Comparison of ENCODE assay signal across 8 cellular contexts in genomic region chr11:65135633-65136145, GRCh38. TPM values are rescaled to one million over a fixed set of nuclear protein-coding genes. Genes with fewer than 3 reads are reported as not detected.
A peak's percentile ranks its signal among the peaks of the same experiment; 100 is the strongest.
DNase-seq lines count a peak whose midpoint lies in the region; ATAC-seq, FAIRE-seq and TF ChIP-seq lines count a peak whose summit lies in the region.

No MANE protein-coding gene starts in this region.

- H3K4me3 Mint-ChIP-seq in activated T-helper 17 cell treated with anti-CD3 and anti-CD28 coated beads, Interleukin-2, amount 50 U/mL, for 72 hours = peak overlapping the region; percentile 98
- H3K4me3 Mint-ChIP-seq in stimulated activated naive B cell treated with anti-CD40 and anti-IgM and Interleukin-4, amounts not matched to agents 10 μg/mL and 1 μg/mL and 100 μg/mL, for 72 hours = peak overlapping the region; percentile 98

- H3K36me3 Mint-ChIP-seq in activated T-helper 17 cell treated with anti-CD3 and anti-CD28 coated beads, Interleukin-2, amount 50 U/mL, for 72 hours (ENCODE audit: low read depth) = peaks cover 44% of the 10 kb centered on the region
- H3K36me3 Mint-ChIP-seq in stimulated activated naive B cell treated with anti-CD40 and anti-IgM and Interleukin-4, amounts not matched to agents 10 μg/mL and 1 μg/mL and 100 μg/mL, for 72 hours = peaks cover 32 to 41% of the 10 kb centered on the region in 2 donors

- H3K27me3 Mint-ChIP-seq in activated T-helper 17 cell treated with anti-CD3 and anti-CD28 coated beads, Interleukin-2, amount 50 U/mL, for 72 hours = no peaks in the 10 kb centered on the region
- H3K27me3 Mint-ChIP-seq in stimulated activated naive B cell treated with anti-CD40 and anti-IgM and Interleukin-4, amounts not matched to agents 10 μg/mL and 1 μg/mL and 100 μg/mL, for 72 hours = no peaks in the 10 kb centered on the region

- FAIRE-seq in GM12892 (lab: Jason Lieb, UNC) = no peak

- TF ChIP-seq POLR2A in GM12892 (IDR thresholded peaks at IDR 0.05; ENCODE audit: low read depth, low read length) = no peak

- DNase-seq in NCI-H146 treated with DMSO at 0.1 percent for 48 hours (lab: John Stamatoyannopoulos, UW; ENCODE audit: unreplicated experiment) = peak; percentile 17
- no peak for DNase-seq in NCI-H146 (lab: John Stamatoyannopoulos, UW)
- DNase-seq in stimulated activated naive B cell treated with anti-CD40 and anti-IgM and Interleukin-4, amounts not matched to agents 10 μg/mL and 1 μg/mL and 100 μg/mL, for 72 hours = no peak
- DNase-seq in DMS 273 (lab: John Stamatoyannopoulos, UW; ENCODE audit: unreplicated experiment) = no peak
- no peak for DNase-seq in GM12892 (ENCODE audit: insufficient read length)
- DNase-seq in cortex of kidney (lab: John Stamatoyannopoulos, UW) = no peak

- no peaks in the 10 kb centered on the region for H3K9me3 Mint-ChIP-seq in activated T-helper 17 cell treated with anti-CD3 and anti-CD28 coated beads, Interleukin-2, amount 50 U/mL, for 72 hours
- H3K9me3 Mint-ChIP-seq in stimulated activated naive B cell treated with anti-CD40 and anti-IgM and Interleukin-4, amounts not matched to agents 10 μg/mL and 1 μg/mL and 100 μg/mL, for 72 hours = no peaks in the 10 kb centered on the region

- peak overlapping the region; percentile 88 for H3K27ac ChIP-seq in iPS-18a (ENCODE audit: low read length)

- peaks cover 17% of the 10 kb centered on the region for H3K4me1 Mint-ChIP-seq in activated T-helper 17 cell treated with anti-CD3 and anti-CD28 coated beads, Interleukin-2, amount 50 U/mL, for 72 hours
- peaks cover 37 to 61% of the 10 kb centered on the region in 2 donors for H3K4me1 Mint-ChIP-seq in stimulated activated naive B cell treated with anti-CD40 and anti-IgM and Interleukin-4, amounts not matched to agents 10 μg/mL and 1 μg/mL and 100 μg/mL, for 72 hours

- peak overlapping the region; percentile 99 for H3K27ac Mint-ChIP-seq in activated T-helper 17 cell treated with anti-CD3 and anti-CD28 coated beads, Interleukin-2, amount 50 U/mL, for 72 hours
- peak overlapping the region; percentile 100 for H3K27ac Mint-ChIP-seq in stimulated activated naive B cell treated with anti-CD40 and anti-IgM and Interleukin-4, amounts not matched to agents 10 μg/mL and 1 μg/mL and 100 μg/mL, for 72 hours

- H3K9ac ChIP-seq in iPS-18a (ENCODE audit: low read length) = peak overlapping the region; percentile 90

- H3K4me1 ChIP-seq in iPS-18a (ENCODE audit: control insufficient read depth, low read depth, low read length) = peaks cover 4% of the 10 kb centered on the region

- peaks cover 13% of the 10 kb centered on the region for H3K36me3 ChIP-seq in iPS-18a (ENCODE audit: control insufficient read depth, low read depth, low read length)

- no peak for ATAC-seq in activated T-helper 17 cell treated with anti-CD3 and anti-CD28 coated beads, Interleukin-2, amount 50 U/mL, for 72 hours (replicated peaks)
- no peak for ATAC-seq in stimulated activated naive B cell treated with anti-CD40 and anti-IgM and Interleukin-4, amounts not matched to agents 10 μg/mL and 1 μg/mL and 100 μg/mL, for 72 hours (replicated peaks)

- no peaks in the 10 kb centered on the region for H3K9me3 ChIP-seq in iPS-18a (ENCODE audit: control insufficient read depth, low read depth, low read length)

- peak overlapping the region; percentile 91 for H3K4me3 ChIP-seq in iPS-18a (ENCODE audit: low read length)

- no peaks in the 10 kb centered on the region for H3K27me3 ChIP-seq in iPS-18a (ENCODE audit: control insufficient read depth, insufficient read depth, low read length)

RNA-seq across cellular contexts. Expression of gene SYVN1, which starts 1.4 kb away (rescaled TPM):
- 10 to 100 TPM; 28.9 to 30.8 TPM for total RNA-seq in activated T-helper 17 cell treated with anti-CD3 and anti-CD28 coated beads, Interleukin-2, amount 50 U/mL, for 72 hours
- 19.7 TPM for polyA plus RNA-seq in GM12892 (2012; ENCODE audit: missing spikeins)

RNA-seq across cellular contexts. Expression of gene MRPL49, which starts 13.6 kb away (rescaled TPM):
- 10 to 100 TPM; 61.7 to 87.7 TPM for total RNA-seq in activated T-helper 17 cell treated with anti-CD3 and anti-CD28 coated beads, Interleukin-2, amount 50 U/mL, for 72 hours
- 42.1 TPM for polyA plus RNA-seq in GM12892 (2012; ENCODE audit: missing spikeins)

RNA-seq across cellular contexts. Expression of gene FAU, which starts 13.8 kb away (rescaled TPM):
- 100 to 1,000 TPM; 929 to 948 TPM for total RNA-seq in activated T-helper 17 cell treated with anti-CD3 and anti-CD28 coated beads, Interleukin-2, amount 50 U/mL, for 72 hours
- 1,538 TPM for polyA plus RNA-seq in GM12892 (2012; ENCODE audit: missing spikeins)

RNA-seq across cellular contexts. Expression of gene ZNHIT2, which starts 18.2 kb away (rescaled TPM):
- 10 to 100 TPM in 1 of 2 donors, 1 to 10 TPM in 1; 6.3 to 10.0 TPM for total RNA-seq in activated T-helper 17 cell treated with anti-CD3 and anti-CD28 coated beads, Interleukin-2, amount 50 U/mL, for 72 hours
- 0.53 TPM for polyA plus RNA-seq in GM12892 (2012; ENCODE audit: missing spikeins)

RNA-seq across cellular contexts. Expression of gene TM7SF2, which starts 24.0 kb away (rescaled TPM):
- 10 to 100 TPM; 19.7 to 20.1 TPM for total RNA-seq in activated T-helper 17 cell treated with anti-CD3 and anti-CD28 coated beads, Interleukin-2, amount 50 U/mL, for 72 hours
- 13.1 TPM for polyA plus RNA-seq in GM12892 (2012; ENCODE audit: missing spikeins)
